In genomic region chr2:179124282-179124681, GRCh38 we compare ENCODE assay signal across 1 cellular context.
TF ChIP-seq lines count a peak whose summit lies in the region.

No MANE protein-coding gene starts in this region.

TF ChIP-seq in H1, 55 proteins besides CTCF, POLR2A, EP300 and RAD21:
- no peak for TF ChIP-seq FOSL1 (IDR thresholded peaks at IDR 0.05; ENCODE audit: insufficient read depth, low read depth, low read length)
- no peak for TF ChIP-seq SP1 (IDR thresholded peaks at IDR 0.05; ENCODE audit: low read depth, low read length)
- no peak for TF ChIP-seq SIX5 (IDR thresholded peaks at IDR 0.05; ENCODE audit: low read depth, low read length)
- no peak for TF ChIP-seq POU5F1 (IDR thresholded peaks at IDR 0.05; ENCODE audit: low read depth, low read length)
- TF ChIP-seq GABPA (IDR thresholded peaks at IDR 0.05; ENCODE audit: borderline replicate concordance, insufficient read depth, low read length) = no peak
- TF ChIP-seq SUZ12 (IDR thresholded peaks at IDR 0.05; ENCODE audit: low read length) = no peak
- TF ChIP-seq, protein P1, sequence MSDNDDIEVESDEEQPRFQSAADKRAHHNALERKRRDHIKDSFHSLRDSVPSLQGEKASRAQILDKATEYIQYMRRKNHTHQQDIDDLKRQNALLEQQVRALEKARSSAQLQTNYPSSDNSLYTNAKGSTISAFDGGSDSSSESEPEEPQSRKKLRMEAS (IDR thresholded peaks at IDR 0.05) = no peak
- TF ChIP-seq RNF2 (IDR thresholded peaks at IDR 0.05; ENCODE audit: borderline replicate concordance, low read depth, low read length, missing control alignments, poor library complexity, severe bottlenecking) = no peak
- no peak for TF ChIP-seq CHD1 (IDR thresholded peaks at IDR 0.05; ENCODE audit: low read depth, low read length)
- TF ChIP-seq KDM5A (IDR thresholded peaks at IDR 0.05; ENCODE audit: low read length) = no peak
- no peak for TF ChIP-seq CBX5 (IDR thresholded peaks at IDR 0.05; ENCODE audit: low read depth, low read length)
